25 cellular contexts compared by ENCODE assay signal in the genomic region with DNA sequence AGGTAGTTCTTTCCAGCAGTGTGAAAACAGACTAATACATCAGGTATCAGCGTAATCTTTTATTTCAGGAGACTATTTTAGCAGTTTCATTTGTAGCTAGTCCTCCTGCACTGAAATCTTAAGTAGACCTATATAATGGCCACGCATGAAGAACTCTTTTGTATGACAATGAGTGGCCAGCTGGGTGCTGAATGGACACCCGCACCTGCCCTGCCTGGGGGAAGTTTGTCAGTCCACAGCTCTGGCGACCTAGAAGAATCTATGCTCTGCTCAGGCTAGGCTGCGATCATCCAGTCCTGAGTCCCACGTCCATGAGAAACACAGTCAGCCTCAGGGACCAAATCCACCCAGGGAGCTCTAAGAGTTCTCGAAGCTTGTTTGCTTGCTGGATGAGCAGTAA.
"Had no signal": no experiment of that assay in that cellular context is flagged by ENCODE, and none has a peak within 500 bp of the region (broad histone marks: within the 10 kb centered on the region; RNA-seq: fewer than 3 reads in every experiment).

No MANE protein-coding gene starts in this region.

- H3K4me1 ChIP-seq: body of pancreas, foreskin keratinocyte, lower lobe of right lung, psoas muscle, tibial artery had no signal

- DNase-seq: activated CD4-positive, alpha-beta T cell treated with anti-CD3 and anti-CD28 coated beads for 48 hours; activated CD4-positive, CD25-positive, alpha-beta regulatory T cell; activated CD8-positive, alpha-beta T cell treated with anti-CD3 and anti-CD28 coated beads for 36 hours; activated naive CD4-positive, alpha-beta T cell treated with Interleukin-2 at 50 U/mL for 16 hours; activated naive CD8-positive, alpha-beta T cell treated with anti-CD3 and anti-CD28 coated beads, Interleukin-2, amount 10 ng/mL, durations not matched to agents 7 days and 5 days; activated T-cell treated with anti-CD3 and anti-CD28 coated beads, Interleukin-2, amount 50 U/mL, for 1 hour; amygdala; body of pancreas; dorsolateral prefrontal cortex; endodermal cell; foreskin keratinocyte; islet precursor cell; left colon; lower lobe of right lung; naive thymus-derived CD8-positive, alpha-beta T cell; ovary; psoas muscle; right cardiac atrium; stimulated activated CD4-positive, alpha-beta T cell treated with anti-CD3 and anti-CD28 coated beads, Interleukin-2, amount 100 ng/mL, for 24 hours; stimulated activated naive CD8-positive, alpha-beta T cell treated with anti-CD3 and anti-CD28 coated beads, Interleukin-15, Interleukin-2, amounts not matched to agents 100 U/mL and 50 U/mL, for 24 hours; substantia nigra; tibial artery had no signal

- H3K9me3 Mint-ChIP-seq: activated CD8-positive, alpha-beta T cell treated with anti-CD3 and anti-CD28 coated beads for 36 hours; activated T-helper 17 cell treated with anti-CD3 and anti-CD28 coated beads, Interleukin-2, amount 50 U/mL, for 72 hours; endodermal cell; naive thymus-derived CD8-positive, alpha-beta T cell had no signal

- H3K36me3 Mint-ChIP-seq: activated naive CD8-positive, alpha-beta T cell treated with anti-CD3 and anti-CD28 coated beads, Interleukin-2, amount 10 ng/mL, durations not matched to agents 7 days and 5 days had no signal

- ATAC-seq: activated CD8-positive, alpha-beta T cell treated with anti-CD3 and anti-CD28 coated beads for 36 hours; activated T-helper 17 cell treated with anti-CD3 and anti-CD28 coated beads, Interleukin-2, amount 50 U/mL, for 72 hours; body of pancreas; foreskin keratinocyte; left colon; lower lobe of right lung; naive thymus-derived CD8-positive, alpha-beta T cell; psoas muscle; right cardiac atrium; stimulated activated naive CD8-positive, alpha-beta T cell treated with anti-CD3 and anti-CD28 coated beads, Interleukin-15, Interleukin-2, amounts not matched to agents 100 U/mL and 50 U/mL, for 24 hours had no signal

- H3K36me3 ChIP-seq: lower lobe of right lung, ovary, tibial artery had no signal

- H3K27me3 ChIP-seq: body of pancreas, dorsolateral prefrontal cortex, foreskin keratinocyte, hepatocyte, ovary, tibial artery had no signal

- H3K4me3 Mint-ChIP-seq: activated CD8-positive, alpha-beta T cell treated with anti-CD3 and anti-CD28 coated beads for 36 hours; activated naive CD8-positive, alpha-beta T cell treated with anti-CD3 and anti-CD28 coated beads, Interleukin-2, amount 10 ng/mL, durations not matched to agents 7 days and 5 days; activated T-helper 17 cell treated with anti-CD3 and anti-CD28 coated beads, Interleukin-2, amount 50 U/mL, for 72 hours; endodermal cell; naive thymus-derived CD8-positive, alpha-beta T cell had no signal

- H3K27me3 Mint-ChIP-seq: activated T-helper 17 cell treated with anti-CD3 and anti-CD28 coated beads, Interleukin-2, amount 50 U/mL, for 72 hours had no signal

- H3K4me1 Mint-ChIP-seq: activated naive CD8-positive, alpha-beta T cell treated with anti-CD3 and anti-CD28 coated beads, Interleukin-2, amount 10 ng/mL, durations not matched to agents 7 days and 5 days; activated T-helper 17 cell treated with anti-CD3 and anti-CD28 coated beads, Interleukin-2, amount 50 U/mL, for 72 hours had no signal

- H3K27ac Mint-ChIP-seq: activated CD8-positive, alpha-beta T cell treated with anti-CD3 and anti-CD28 coated beads for 36 hours; activated naive CD8-positive, alpha-beta T cell treated with anti-CD3 and anti-CD28 coated beads, Interleukin-2, amount 10 ng/mL, durations not matched to agents 7 days and 5 days; activated T-helper 17 cell treated with anti-CD3 and anti-CD28 coated beads, Interleukin-2, amount 50 U/mL, for 72 hours; endodermal cell; naive thymus-derived CD8-positive, alpha-beta T cell had no signal

- H3K27ac ChIP-seq: body of pancreas, dorsolateral prefrontal cortex, epithelial cell of prostate, foreskin keratinocyte, lower lobe of right lung, ovary, psoas muscle, tibial artery had no signal

- H3K9me3 ChIP-seq: body of pancreas, lower lobe of right lung, ovary, psoas muscle, tibial artery had no signal

- H3K4me3 ChIP-seq: body of pancreas, dorsolateral prefrontal cortex, hepatocyte, lower lobe of right lung, ovary, psoas muscle, tibial artery had no signal
